ENCODE assay signal across 27 cellular contexts in genomic region chr2:50433635-50434034, GRCh38.
"Had no signal": no experiment of that assay in that cellular context is flagged by ENCODE, and none has a peak within 500 bp of the region (broad histone marks: within the 10 kb centered on the region; RNA-seq: fewer than 3 reads in every experiment).

No MANE protein-coding gene starts in this region.

- H3K4me1 Mint-ChIP-seq: naive thymus-derived CD8-positive, alpha-beta T cell; nephron progenitor cell; stimulated activated memory B cell treated with anti-CD40 and anti-IgM and Interleukin-4, amounts not matched to agents 10 μg/mL and 1 μg/mL and 100 μg/mL, for 72 hours had no signal

- DNase-seq: colonic mucosa; effector memory CD4-positive, alpha-beta T cell; foreskin keratinocyte; kidney; left cardiac atrium; mesendoderm; naive thymus-derived CD8-positive, alpha-beta T cell; nephron progenitor cell; occipital lobe; ovary; psoas muscle; right cardiac atrium; spleen; stimulated activated CD4-positive, alpha-beta T cell treated with anti-CD3 and anti-CD28 coated beads, Interleukin-4, amount 100 ng/mL, for 4 hours; stimulated activated naive CD8-positive, alpha-beta T cell treated with anti-CD3 and anti-CD28 coated beads, Interleukin-15, Interleukin-2, amounts not matched to agents 100 U/mL and 50 U/mL, for 24 hours; substantia nigra; testis; tibial artery had no signal

- H3K27me3 Mint-ChIP-seq: dendritic cell treated with granulocyte-macrophage colony-stimulating factor and Interleukin-4, amounts not matched to agents 40 ng/mL and 50 ng/mL, for 4 days; stimulated activated memory B cell treated with anti-CD40 and anti-IgM and Interleukin-4, amounts not matched to agents 10 μg/mL and 1 μg/mL and 100 μg/mL, for 72 hours; type B pancreatic cell had no signal

- H3K4me3 Mint-ChIP-seq: dendritic cell treated with granulocyte-macrophage colony-stimulating factor and Interleukin-4, amounts not matched to agents 40 ng/mL and 50 ng/mL, for 4 days; naive thymus-derived CD8-positive, alpha-beta T cell; nephron progenitor cell; stimulated activated memory B cell treated with anti-CD40 and anti-IgM and Interleukin-4, amounts not matched to agents 10 μg/mL and 1 μg/mL and 100 μg/mL, for 72 hours; type B pancreatic cell had no signal

- ATAC-seq: foreskin keratinocyte; gastroesophageal sphincter; heart left ventricle; left cardiac atrium; left lung; naive thymus-derived CD8-positive, alpha-beta T cell; psoas muscle; right cardiac atrium; stimulated activated memory B cell treated with anti-CD40 and anti-IgM and Interleukin-4, amounts not matched to agents 10 μg/mL and 1 μg/mL and 100 μg/mL, for 72 hours; stimulated activated naive CD8-positive, alpha-beta T cell treated with anti-CD3 and anti-CD28 coated beads, Interleukin-15, Interleukin-2, amounts not matched to agents 100 U/mL and 50 U/mL, for 24 hours had no signal

- H3K4me3 ChIP-seq: colonic mucosa, esophagus muscularis mucosa, gastroesophageal sphincter, heart left ventricle, hepatocyte, left lung, ovary, psoas muscle, skin epidermis, spleen, testis, tibial artery had no signal

- H3K36me3 ChIP-seq: colonic mucosa, esophagus muscularis mucosa, gastroesophageal sphincter, heart left ventricle, left lung, ovary, spleen, tibial artery had no signal

- H3K79me2 ChIP-seq: hepatocyte had no signal

- H3K9me3 ChIP-seq: colonic mucosa, esophagus muscularis mucosa, gastroesophageal sphincter, heart left ventricle, left lung, ovary, psoas muscle, spleen, testis, tibial artery had no signal

- H2AFZ ChIP-seq: hepatocyte had no signal

- H3K27me3 ChIP-seq: colonic mucosa, esophagus muscularis mucosa, gastroesophageal sphincter, hepatocyte, left lung, ovary, spleen, testis, tibial artery had no signal

- H3K9me3 Mint-ChIP-seq: dendritic cell treated with granulocyte-macrophage colony-stimulating factor and Interleukin-4, amounts not matched to agents 40 ng/mL and 50 ng/mL, for 4 days; nephron progenitor cell; stimulated activated memory B cell treated with anti-CD40 and anti-IgM and Interleukin-4, amounts not matched to agents 10 μg/mL and 1 μg/mL and 100 μg/mL, for 72 hours; type B pancreatic cell had no signal

- H3K36me3 Mint-ChIP-seq: naive thymus-derived CD8-positive, alpha-beta T cell; stimulated activated memory B cell treated with anti-CD40 and anti-IgM and Interleukin-4, amounts not matched to agents 10 μg/mL and 1 μg/mL and 100 μg/mL, for 72 hours; type B pancreatic cell had no signal

- H3K4me2 ChIP-seq: hepatocyte had no signal

- H3K4me1 ChIP-seq: colonic mucosa, esophagus muscularis mucosa, foreskin keratinocyte, gastroesophageal sphincter, heart left ventricle, left lung, psoas muscle, spleen, testis, tibial artery had no signal

- H3K27ac ChIP-seq: colonic mucosa, esophagus muscularis mucosa, foreskin keratinocyte, gastroesophageal sphincter, heart left ventricle, hepatocyte, left lung, ovary, psoas muscle, skin epidermis, spleen, testis, tibial artery had no signal
